Comparison of ENCODE assay signal across 8 cellular contexts in genomic region chr19:43934985-43935708, GRCh38. TPM values are rescaled to one million over a fixed set of nuclear protein-coding genes. Genes with fewer than 3 reads are reported as not detected.
DNase-seq lines count a peak whose midpoint lies in the region; ATAC-seq, FAIRE-seq and TF ChIP-seq lines count a peak whose summit lies in the region.

ZNF45 (minus strand) TSS chr19:43935282; CDS start chr19:43922185, 13,097 bp downstream.

- H3K4me3 Mint-ChIP-seq in astrocyte (ENCODE audit: unreplicated experiment): peak within 1 kb of the TSS; percentile 96

- H3K79me2 ChIP-seq in astrocyte (ENCODE audit: insufficient read depth, low read length): peaks cover 16% of the 10 kb centered on the region

- peak; percentile 92 for DNase-seq in NCI-H1930 (lab: John Stamatoyannopoulos, UW)
- DNase-seq in T-helper 22 cell (ENCODE audit: low read depth): peak; percentile 73
- peak; percentile 82 for DNase-seq in astrocyte (ENCODE audit: low read depth)
- DNase-seq in right cardiac atrium: peak; percentile 91 to 94 (median 93)
- peak; percentile 93 to 94 for DNase-seq in aorta

- no peak for TF ChIP-seq CTCF in astrocyte (IDR thresholded peaks at IDR 0.05; ENCODE audit: insufficient read depth, low read depth, low read length)

- H4K20me1 ChIP-seq in astrocyte (ENCODE audit: insufficient read depth, low read length): no peaks in the 10 kb centered on the region

- H3K9ac ChIP-seq in astrocyte (ENCODE audit: low read length) (peak within 1 kb of the TSS; percentile 83), rectal smooth muscle tissue (ENCODE audit: low read length) (peak within 1 kb of the TSS; percentile 72)

- WGBS in right cardiac atrium: under 1% methylated on average over 42 of the region's 42 CpGs
- WGBS in aorta, 2 donors: 0% methylated on average over 42 of the region's 42 CpGs

- peak; percentile 89 for ATAC-seq in GM18498 (IDR thresholded peaks at IDR 0.05; ENCODE audit: unreplicated experiment)
- ATAC-seq in HG02943 (IDR thresholded peaks at IDR 0.05; ENCODE audit: low read depth, unreplicated experiment): peak; percentile 80
- ATAC-seq in right cardiac atrium: peak; percentile 99
- ATAC-seq in aorta (ENCODE audit: low FRiP score): peak; percentile 97

- H3K27ac ChIP-seq in astrocyte (ENCODE audit: low read depth, low read length): peak within 1 kb of the TSS; percentile 70
- H3K27ac ChIP-seq in right cardiac atrium (ENCODE audit: low read length): peak within 1 kb of the TSS; percentile 99
- H3K27ac ChIP-seq in rectal smooth muscle tissue (ENCODE audit: low read depth, low read length): peak within 1 kb of the TSS; percentile 90
- H3K27ac ChIP-seq in aorta (ENCODE audit: low read depth in 1 of 2, low read length in 2 of 2): peak within 1 kb of the TSS in 1 of 2 donors; percentile 82

- H3K36me3 ChIP-seq in astrocyte (ENCODE audit: insufficient read depth, low read length) (peaks cover 8% of the 10 kb centered on the region), rectal smooth muscle tissue (ENCODE audit: control insufficient read depth, insufficient read depth, low read length) (peaks cover 3% of the 10 kb centered on the region), aorta (ENCODE audit: control insufficient read depth in 1 of 2, insufficient read depth in 2 of 2, low read length in 1 of 2) (peaks cover 1 to 4% of the 10 kb centered on the region in 2 donors)

- peaks cover 12% of the 10 kb centered on the region for H3K36me3 Mint-ChIP-seq in astrocyte (ENCODE audit: low read depth, unreplicated experiment)

- H3K9me3 Mint-ChIP-seq in astrocyte (ENCODE audit: unreplicated experiment): no peaks in the 10 kb centered on the region

- no peak for FAIRE-seq in astrocyte (lab: Jason Lieb, UNC)

- peaks cover 2% of the 10 kb centered on the region for H3K27me3 Mint-ChIP-seq in astrocyte (ENCODE audit: low read depth, unreplicated experiment)

- H3K4me1 ChIP-seq in astrocyte (ENCODE audit: insufficient read depth, low read length): peaks cover 5% of the 10 kb centered on the region
- H3K4me1 ChIP-seq in right cardiac atrium (ENCODE audit: control insufficient read depth, insufficient read depth, low read length): no peaks in the 10 kb centered on the region
- peaks cover 7% of the 10 kb centered on the region for H3K4me1 ChIP-seq in rectal smooth muscle tissue (ENCODE audit: control insufficient read depth, insufficient read depth, low read length)
- H3K4me1 ChIP-seq in aorta (ENCODE audit: control insufficient read depth in 1 of 2, insufficient read depth in 2 of 2, low read length in 2 of 2): no peaks in the 10 kb centered on the region

- intact Hi-C loops in right cardiac atrium (cut with DNase I) (no loop called here), aorta (cut with DNase I) (loop anchor here in 1 of 2 donors (1.0 kb wide), 1 partner anchor 16 kb away; the partner anchor contains the start of gene ZNF221)

- H3K4me2 ChIP-seq in astrocyte (ENCODE audit: low read length): peak within 1 kb of the TSS; percentile 87

- H3K4me3 ChIP-seq in astrocyte (ENCODE audit: insufficient read depth, low read depth, low read length) (peak within 1 kb of the TSS; percentile 81), right cardiac atrium (ENCODE audit: low read length) (peak within 1 kb of the TSS; percentile 99), rectal smooth muscle tissue (ENCODE audit: low read length) (peak within 1 kb of the TSS; percentile 77), aorta (ENCODE audit: low read length in 2 of 2) (peak within 1 kb of the TSS; percentile 73 to 95)

- H2AFZ ChIP-seq in astrocyte (ENCODE audit: low read depth, low read length): peak within 1 kb of the TSS; percentile 92

- H3K27ac Mint-ChIP-seq in astrocyte (ENCODE audit: unreplicated experiment): peak within 1 kb of the TSS; percentile 84

- H3K27me3 ChIP-seq in astrocyte (ENCODE audit: insufficient read depth, low read length) (no peaks in the 10 kb centered on the region), right cardiac atrium (ENCODE audit: control insufficient read depth, insufficient read depth) (no peaks in the 10 kb centered on the region), rectal smooth muscle tissue (ENCODE audit: control insufficient read depth, insufficient read depth, low read length) (no peaks in the 10 kb centered on the region), aorta (ENCODE audit: control insufficient read depth in 1 of 2, insufficient read depth in 2 of 2, low read length in 1 of 2) (no peaks in the 10 kb centered on the region)

- no peaks in the 10 kb centered on the region for H3K4me1 Mint-ChIP-seq in astrocyte (ENCODE audit: low read depth, unreplicated experiment)

- no peaks in the 10 kb centered on the region for H3K9me3 ChIP-seq in astrocyte (ENCODE audit: insufficient read depth, low read depth, low read length)
- H3K9me3 ChIP-seq in right cardiac atrium (ENCODE audit: control insufficient read depth, low read length): no peaks in the 10 kb centered on the region
- no peaks in the 10 kb centered on the region for H3K9me3 ChIP-seq in aorta (ENCODE audit: control insufficient read depth, low read length)

RNA-seq across cellular contexts. Expression of gene ZNF45, which starts in this region (rescaled TPM):
- 13.8 and 15.8 TPM in 2 replicates for total RNA-seq in astrocyte
- total RNA-seq in right cardiac atrium: 1 to 10 TPM; 8.1 to 9.0 (median 8.6) TPM
- polyA plus RNA-seq in right cardiac atrium: 2.7 TPM
- 10 to 100 TPM; 14.3 to 18.5 TPM for total RNA-seq in aorta
- polyA plus RNA-seq in aorta: 1 to 10 TPM; 3.4 to 9.0 TPM
